ENCODE assay signal across 1 cellular context in the genomic region with DNA sequence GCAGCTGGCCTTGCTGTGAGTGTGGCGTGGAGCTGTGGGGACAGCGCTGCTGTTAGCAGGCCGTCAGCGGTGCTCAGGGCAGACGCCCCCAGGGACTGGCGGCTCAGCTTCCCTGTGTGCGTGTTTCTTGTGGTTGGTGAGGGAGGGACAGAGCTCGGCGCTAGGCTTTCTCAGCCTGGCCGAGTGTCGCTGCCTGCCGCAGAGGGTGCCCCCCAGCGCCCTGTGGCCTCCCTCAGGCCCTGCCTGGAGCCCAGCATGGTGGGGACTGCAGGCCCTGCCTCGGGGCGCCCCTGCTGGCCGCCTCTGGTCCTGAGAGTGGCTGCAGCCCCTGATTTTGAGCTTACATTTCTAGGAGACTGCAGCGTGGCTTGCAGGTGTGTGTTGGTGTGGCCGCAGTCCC.
TF ChIP-seq lines count a peak whose summit lies in the region.

No MANE protein-coding gene starts in this region.

TF ChIP-seq in GM23338, 12 proteins besides CTCF, POLR2A, EP300 and RAD21 (continued from another document):
- TF ChIP-seq, protein P1, sequence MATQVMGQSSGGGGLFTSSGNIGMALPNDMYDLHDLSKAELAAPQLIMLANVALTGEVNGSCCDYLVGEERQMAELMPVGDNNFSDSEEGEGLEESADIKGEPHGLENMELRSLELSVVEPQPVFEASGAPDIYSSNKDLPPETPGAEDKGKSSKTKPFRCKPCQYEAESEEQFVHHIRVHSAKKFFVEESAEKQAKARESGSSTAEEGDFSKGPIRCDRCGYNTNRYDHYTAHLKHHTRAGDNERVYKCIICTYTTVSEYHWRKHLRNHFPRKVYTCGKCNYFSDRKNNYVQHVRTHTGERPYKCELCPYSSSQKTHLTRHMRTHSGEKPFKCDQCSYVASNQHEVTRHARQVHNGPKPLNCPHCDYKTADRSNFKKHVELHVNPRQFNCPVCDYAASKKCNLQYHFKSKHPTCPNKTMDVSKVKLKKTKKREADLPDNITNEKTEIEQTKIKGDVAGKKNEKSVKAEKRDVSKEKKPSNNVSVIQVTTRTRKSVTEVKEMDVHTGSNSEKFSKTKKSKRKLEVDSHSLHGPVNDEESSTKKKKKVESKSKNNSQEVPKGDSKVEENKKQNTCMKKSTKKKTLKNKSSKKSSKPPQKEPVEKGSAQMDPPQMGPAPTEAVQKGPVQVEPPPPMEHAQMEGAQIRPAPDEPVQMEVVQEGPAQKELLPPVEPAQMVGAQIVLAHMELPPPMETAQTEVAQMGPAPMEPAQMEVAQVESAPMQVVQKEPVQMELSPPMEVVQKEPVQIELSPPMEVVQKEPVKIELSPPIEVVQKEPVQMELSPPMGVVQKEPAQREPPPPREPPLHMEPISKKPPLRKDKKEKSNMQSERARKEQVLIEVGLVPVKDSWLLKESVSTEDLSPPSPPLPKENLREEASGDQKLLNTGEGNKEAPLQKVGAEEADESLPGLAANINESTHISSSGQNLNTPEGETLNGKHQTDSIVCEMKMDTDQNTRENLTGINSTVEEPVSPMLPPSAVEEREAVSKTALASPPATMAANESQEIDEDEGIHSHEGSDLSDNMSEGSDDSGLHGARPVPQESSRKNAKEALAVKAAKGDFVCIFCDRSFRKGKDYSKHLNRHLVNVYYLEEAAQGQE (IDR thresholded peaks at IDR 0.05; ENCODE audit: unreplicated experiment), result no peak
- TF ChIP-seq STAT1 (IDR thresholded peaks at IDR 0.05; ENCODE audit: unreplicated experiment), result no peak
- TF ChIP-seq CREB1 (CRISPR knock-in tag; IDR thresholded peaks at IDR 0.05; ENCODE audit: low read depth), result no peak
- TF ChIP-seq, protein P2, sequence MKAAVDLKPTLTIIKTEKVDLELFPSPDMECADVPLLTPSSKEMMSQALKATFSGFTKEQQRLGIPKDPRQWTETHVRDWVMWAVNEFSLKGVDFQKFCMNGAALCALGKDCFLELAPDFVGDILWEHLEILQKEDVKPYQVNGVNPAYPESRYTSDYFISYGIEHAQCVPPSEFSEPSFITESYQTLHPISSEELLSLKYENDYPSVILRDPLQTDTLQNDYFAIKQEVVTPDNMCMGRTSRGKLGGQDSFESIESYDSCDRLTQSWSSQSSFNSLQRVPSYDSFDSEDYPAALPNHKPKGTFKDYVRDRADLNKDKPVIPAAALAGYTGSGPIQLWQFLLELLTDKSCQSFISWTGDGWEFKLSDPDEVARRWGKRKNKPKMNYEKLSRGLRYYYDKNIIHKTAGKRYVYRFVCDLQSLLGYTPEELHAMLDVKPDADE (IDR thresholded peaks at IDR 0.05), result no peak
TF ChIP-seq in GM23338: peak in this region for 0.
